Comparison of ENCODE assay signal across 8 cellular contexts in the genomic region with DNA sequence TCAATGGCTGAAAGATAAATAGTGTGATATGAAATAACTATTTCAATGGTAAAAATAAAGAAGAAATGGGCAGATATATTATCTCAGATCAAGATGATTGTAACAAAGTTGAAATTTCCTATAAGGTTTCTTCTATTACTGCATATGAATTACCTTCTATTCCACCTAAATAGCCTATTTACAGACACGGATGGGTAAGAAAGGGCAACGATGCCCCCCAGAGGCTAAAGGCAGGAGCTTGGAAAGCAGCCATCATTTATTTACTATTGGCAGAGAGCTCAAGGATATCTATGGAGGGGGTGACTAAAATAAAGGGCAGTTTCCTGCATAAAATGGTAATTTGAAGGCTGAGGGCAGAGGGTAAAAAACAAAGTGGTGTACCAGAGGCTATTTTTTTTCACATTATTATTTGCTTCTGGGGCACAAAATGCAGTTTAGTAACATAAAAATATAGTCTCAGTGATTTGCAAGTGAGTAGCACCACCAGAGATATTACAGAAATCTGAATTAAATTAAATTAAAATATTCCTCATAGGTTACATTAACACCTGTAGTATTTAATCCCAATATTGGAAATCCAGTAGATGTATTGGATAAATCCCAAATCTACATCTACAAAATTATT.
DNase-seq lines count a peak whose midpoint lies in the region; ATAC-seq and TF ChIP-seq lines count a peak whose summit lies in the region.

No MANE protein-coding gene starts in this region.

- CTCF ChIA-PET in AG04449 (lab: Yijun Ruan, JAX): interaction anchor here (0.6 to 20.7 kb wide), 18 partner anchors 10 to 443 kb away, joined by 3 to 404 read pairs (median 4); no protein-coding TSS in a partner anchor

- POLR2A ChIA-PET in AG04449 (lab: Yijun Ruan, JAX): no interaction called here
- POLR2A ChIA-PET in naive thymus-derived CD8-positive, alpha-beta T cell (lab: Charles Lee): no interaction called here

- no peaks in the 10 kb centered on the region for H3K27me3 ChIP-seq in ectodermal cell (ENCODE audit: control insufficient read depth, insufficient read depth, low read length, poor library complexity, severe bottlenecking)

- peaks cover 1 to 21% (median 7%) of the 10 kb centered on the region in 5 donors for H3K27me3 Mint-ChIP-seq in naive thymus-derived CD8-positive, alpha-beta T cell

- WGBS in ectodermal cell, 2 experiments: 4% methylated on average over 2 of the region's 2 CpGs; no CpG with 5 or more reads in 1 of the 2 experiments

- DNase-seq in AG04449 (ENCODE audit: low read depth, low spot score): no peak
- DNase-seq in NCI-H1417 treated with DMSO at 0.1 percent for 48 hours (lab: John Stamatoyannopoulos, UW): peak; percentile 31
- peak; percentile 39 for DNase-seq in UCSD-AML1 (lab: John Stamatoyannopoulos, UW; ENCODE audit: unreplicated experiment)
- DNase-seq in naive thymus-derived CD8-positive, alpha-beta T cell: peak; percentile 5 to 73 (median 42)
- DNase-seq in sciatic nerve (ENCODE audit: low spot score): no peak

- H3K4me3 Mint-ChIP-seq in naive thymus-derived CD8-positive, alpha-beta T cell: no peak overlapping the region

- peak; percentile 47 to 64 for ATAC-seq in naive thymus-derived CD8-positive, alpha-beta T cell
- ATAC-seq in GM21381 (IDR thresholded peaks at IDR 0.05; ENCODE audit: unreplicated experiment): no peak
- no peak for ATAC-seq in sciatic nerve

- H3K36me3 Mint-ChIP-seq in naive thymus-derived CD8-positive, alpha-beta T cell: no peaks in the 10 kb centered on the region

- TF ChIP-seq CTCF in AG04449 (IDR thresholded peaks at IDR 0.05; ENCODE audit: insufficient read depth, low read length, missing control alignments): peak; percentile 48
- TF ChIP-seq CTCF in GM12874 (IDR thresholded peaks at IDR 0.05; ENCODE audit: insufficient read depth, low read depth, low read length): peak; percentile 38; the same call in 1 of the 2 replicates

- no peaks in the 10 kb centered on the region for H3K36me3 ChIP-seq in ectodermal cell (ENCODE audit: control insufficient read depth, insufficient read depth, low read length)

- peaks cover 3% of the 10 kb centered on the region for H3K4me1 ChIP-seq in ectodermal cell (ENCODE audit: control insufficient read depth, insufficient read depth, low read length)

- peaks cover 0 to 6% (median 2%) of the 10 kb centered on the region in 4 donors for H3K4me1 Mint-ChIP-seq in naive thymus-derived CD8-positive, alpha-beta T cell

- H3K9me3 ChIP-seq in ectodermal cell (ENCODE audit: control insufficient read depth, low read length): no peaks in the 10 kb centered on the region

- intact Hi-C loops in sciatic nerve (cut with DNase I): no loop called here

- H3K27ac ChIP-seq in ectodermal cell (ENCODE audit: insufficient read depth, low read depth, low read length, poor library complexity, severe bottlenecking): peak overlapping the region; percentile 12

- H3K9me3 Mint-ChIP-seq in naive thymus-derived CD8-positive, alpha-beta T cell: no peaks in the 10 kb centered on the region

- H3K4me3 ChIP-seq in AG04449 (ENCODE audit: low read depth, low read length) (no peak overlapping the region), ectodermal cell (ENCODE audit: insufficient read depth, low read depth, low read length) (no peak overlapping the region)

- no peak overlapping the region for H3K27ac Mint-ChIP-seq in naive thymus-derived CD8-positive, alpha-beta T cell

Comparison
In these comparisons a context has a peak if more than half of its experiments do, and no peak if none do; other contexts are left out.
1. DNase-seq: peak in NCI-H1417 treated with DMSO at 0.1 percent for 48 hours (single experiment), UCSD-AML1 (single experiment) and naive thymus-derived CD8-positive, alpha-beta T cell (10 of 10); none in AG04449 (single experiment) and sciatic nerve (single experiment).
2. ATAC-seq: peak in naive thymus-derived CD8-positive, alpha-beta T cell (2 of 2); none in GM21381 (single experiment) and sciatic nerve (single experiment).